ENCODE assay signal across 1 cellular context in genomic region chr19:44750713-44751112, GRCh38.
TF ChIP-seq lines count a peak whose summit lies in the region.

No MANE protein-coding gene starts in this region.

TF ChIP-seq in IMR-90, 13 proteins besides CTCF, POLR2A, EP300 and RAD21:
- TF ChIP-seq RCOR1 (IDR thresholded peaks at IDR 0.05; ENCODE audit: insufficient replicate concordance, low read length) (no peak), ELK1 (IDR thresholded peaks at IDR 0.05; ENCODE audit: borderline replicate concordance, low read depth, low read length) (no peak), SMC3 (IDR thresholded peaks at IDR 0.05; ENCODE audit: low read depth, low read length) (no peak), RFX5 (IDR thresholded peaks at IDR 0.05; ENCODE audit: low read depth, low read length) (no peak), USF2 (IDR thresholded peaks at IDR 0.05; ENCODE audit: low read depth, low read length) (no peak), MAFK (IDR thresholded peaks at IDR 0.05; ENCODE audit: low read depth, low read length) (no peak), FOS (IDR thresholded peaks at IDR 0.05; ENCODE audit: low read depth, low read length) (no peak), BHLHE40 (IDR thresholded peaks at IDR 0.05; ENCODE audit: low read depth, low read length) (no peak), CEBPB (IDR thresholded peaks at IDR 0.05; ENCODE audit: low read depth, low read length) (no peak), NFE2L2 (IDR thresholded peaks at IDR 0.05; ENCODE audit: low read depth, low read length) (no peak), MAZ (IDR thresholded peaks at IDR 0.05; ENCODE audit: borderline replicate concordance, low read depth, low read length) (no peak), MXI1 (IDR thresholded peaks at IDR 0.05; ENCODE audit: borderline replicate concordance, low read depth, low read length) (no peak), CHD1 (IDR thresholded peaks at IDR 0.05; ENCODE audit: low read depth, low read length) (no peak)
